In genomic region chr14:43003845-43004244, GRCh38 we compare ENCODE assay signal across 28 cellular contexts.
DNase-seq lines count a peak whose midpoint lies in the region; ATAC-seq and TF ChIP-seq lines count a peak whose summit lies in the region.
"Had no signal": no experiment of that assay in that cellular context is flagged by ENCODE, and none has a peak within 500 bp of the region (broad histone marks: within the 10 kb centered on the region; RNA-seq: fewer than 3 reads in every experiment).

No MANE protein-coding gene starts in this region.

- no peaks in the 10 kb centered on the region for H3K9me2 ChIP-seq in GM23338 (ENCODE audit: insufficient read depth)

- TF ChIP-seq CTCF in A673 (conservative IDR thresholded peaks at IDR 0.05; ENCODE audit: low read depth, low read length), result no peak
- no peak for TF ChIP-seq CTCF in GM23338 (conservative IDR thresholded peaks at IDR 0.05; ENCODE audit: low read depth in 2 of 2)
- no peak for TF ChIP-seq CTCF in GM20000 (IDR thresholded peaks at IDR 0.05; ENCODE audit: extremely low read depth, missing control alignments)

- BruUV-seq in A673 (replicated peaks; lab: Mats Ljungman, UMichigan), result no TSS peak

- no peak for ATAC-seq in GM23338
- ATAC-seq: activated CD4-positive, alpha-beta T cell treated with anti-CD3 and anti-CD28 coated beads for 36 hours; effector memory CD8-positive, alpha-beta T cell; foreskin keratinocyte; lower lobe of right lung; PC-3; stimulated activated naive CD8-positive, alpha-beta T cell treated with anti-CD3 and anti-CD28 coated beads, Interleukin-15, amount 100 ng/mL, for 72 hours had no signal

- no peaks in the 10 kb centered on the region for H3K4me1 ChIP-seq in A673 (ENCODE audit: insufficient read depth, low read length, poor library complexity, severe bottlenecking)
- H3K4me1 ChIP-seq in GM23338 (ENCODE audit: insufficient read depth), result no peaks in the 10 kb centered on the region
- H3K4me1 ChIP-seq: ascending aorta, foreskin keratinocyte, lower lobe of right lung, spleen, tibial nerve had no signal

- peak; percentile 16 for DNase-seq in A673 (ENCODE audit: low spot score)
- DNase-seq in GM23338 (ENCODE audit: low spot score), result peak; percentile 74
- DNase-seq in OCI-M1 (lab: John Stamatoyannopoulos, UW), result peak; percentile 7
- DNase-seq in fibroblast of peridontal ligament (ENCODE audit: extremely low read depth), result peak; percentile 3
- no peak for DNase-seq in stimulated activated CD4-positive, alpha-beta T cell treated with anti-CD3 and anti-CD28 coated beads, Interleukin-12 subunit alpha, Interleukin-12 subunit beta, amount 100 ng/mL, for 4 hours
- DNase-seq in GM20000 (ENCODE audit: low spot score), result no peak
- no peak for DNase-seq in NCI-H1694 (lab: John Stamatoyannopoulos, UW)
- DNase-seq: activated CD4-positive, alpha-beta T cell treated with anti-CD3 and anti-CD28 coated beads for 36 hours; AML-193; effector memory CD8-positive, alpha-beta T cell; EL; hypothalamus; kidney; lower lobe of right lung; MG63; NCI-H2081; NCI-H524 treated with DMSO at 0.1 percent for 48 hours; PC-3; SIG-M5; spleen; stimulated activated CD4-positive, alpha-beta T cell treated with anti-CD3 and anti-CD28 coated beads, Interleukin-4, amount 100 ng/mL, for 4 hours; stimulated activated naive CD8-positive, alpha-beta T cell treated with anti-CD3 and anti-CD28 coated beads, Interleukin-15, amount 100 ng/mL, for 72 hours had no signal

- no peaks in the 10 kb centered on the region for H3F3A ChIP-seq in GM23338 (replicated peaks; ENCODE audit: low read depth)

- CTCF ChIA-PET in A673 (lab: Charles Lee), result no interaction called here

- peaks cover 77% of the 10 kb centered on the region for H3K36me3 Mint-ChIP-seq in GM23338 (ENCODE audit: low read depth)
- H3K36me3 Mint-ChIP-seq: activated naive CD4-positive, alpha-beta T cell treated with anti-CD3 and anti-CD28 coated beads, Interleukin-2, amount 50 U/mL, for 24 hours had no signal

- no peak overlapping the region for H2AFZ ChIP-seq in GM23338

- peaks cover 7% of the 10 kb centered on the region for H3K27me3 Mint-ChIP-seq in GM23338 (ENCODE audit: insufficient read depth, low read depth, poor library complexity)
- H3K27me3 Mint-ChIP-seq: activated CD4-positive, alpha-beta T cell treated with anti-CD3 and anti-CD28 coated beads for 36 hours; activated naive CD4-positive, alpha-beta T cell treated with anti-CD3 and anti-CD28 coated beads, Interleukin-2, amount 50 U/mL, for 24 hours; effector memory CD8-positive, alpha-beta T cell; stimulated activated naive CD8-positive, alpha-beta T cell treated with anti-CD3 and anti-CD28 coated beads, Interleukin-15, amount 100 ng/mL, for 72 hours had no signal

- no peaks in the 10 kb centered on the region for H3K36me3 ChIP-seq in A673 (ENCODE audit: insufficient read depth, low read length, poor library complexity, severe bottlenecking)
- peaks cover 30% of the 10 kb centered on the region; the same call in 1 of the 2 replicates for H3K36me3 ChIP-seq in GM23338 (ENCODE audit: insufficient read depth)
- H3K36me3 ChIP-seq: ascending aorta, lower lobe of right lung, MG63, spleen, tibial nerve had no signal

- H3K79me2 ChIP-seq in GM23338 (replicated peaks; ENCODE audit: insufficient read depth), result no peaks in the 10 kb centered on the region

- H3K4me3 ChIP-seq in A673 (ENCODE audit: low read depth, low read length, poor library complexity, severe bottlenecking) (no peak overlapping the region), GM23338 (no peak overlapping the region; the same call in 1 of the 2 replicates)
- H3K4me3 ChIP-seq: ascending aorta, lower lobe of right lung, MG63, spleen, tibial nerve had no signal

- H3K27me3 ChIP-seq in A673 (replicated peaks; ENCODE audit: insufficient read depth, low read depth, low read length, poor library complexity), result no peaks in the 10 kb centered on the region
- no peaks in the 10 kb centered on the region for H3K27me3 ChIP-seq in GM23338 (ENCODE audit: insufficient read depth)
- H3K27me3 ChIP-seq: ascending aorta, foreskin keratinocyte, MG63, spleen, tibial nerve had no signal

- no peak overlapping the region for H3K4me2 ChIP-seq in GM23338

- H3K9me3 ChIP-seq in A673 (ENCODE audit: low read depth, low read length, poor library complexity, severe bottlenecking), result peaks cover 37% of the 10 kb centered on the region

- POLR2A ChIA-PET in A673 (lab: Charles Lee; ENCODE audit: low non-redundant PET), result no interaction called here

- no peaks in the 10 kb centered on the region for H4K20me1 ChIP-seq in GM23338 (replicated peaks; ENCODE audit: insufficient read depth)

- H3K9me3 Mint-ChIP-seq in GM23338, result peaks cover 84% of the 10 kb centered on the region

- intact Hi-C loops in A673 (cut with micrococcal nuclease; ENCODE audit: unreplicated experiment), result no loop called here

- no peak overlapping the region for H3K27ac Mint-ChIP-seq in GM23338
- H3K27ac Mint-ChIP-seq: activated CD4-positive, alpha-beta T cell treated with anti-CD3 and anti-CD28 coated beads for 36 hours; activated naive CD4-positive, alpha-beta T cell treated with anti-CD3 and anti-CD28 coated beads, Interleukin-2, amount 50 U/mL, for 24 hours; activated T-helper 1 cell treated with anti-CD3 and anti-CD28 coated beads, Interleukin-12 subunit alpha, Interleukin-12 subunit beta, Interleukin-2, Interleukin-4 antibody, amounts not matched to agents 30 ng/mL and 10 ng/mL and 1 ng/mL, durations not matched to agents 14 hours and 24 hours and 36 hours; effector memory CD8-positive, alpha-beta T cell; stimulated activated naive CD8-positive, alpha-beta T cell treated with anti-CD3 and anti-CD28 coated beads, Interleukin-15, amount 100 ng/mL, for 72 hours had no signal

- H3K27ac ChIP-seq in A673 (ENCODE audit: low read depth, low read length, poor library complexity, severe bottlenecking), result no peak overlapping the region
- H3K27ac ChIP-seq in GM23338 (ENCODE audit: low read depth), result no peak overlapping the region
- H3K27ac ChIP-seq: ascending aorta, foreskin keratinocyte, HL-60, lower lobe of right lung, spleen, tibial nerve had no signal

- no peak overlapping the region for H3K4me3 Mint-ChIP-seq in GM23338
- H3K4me3 Mint-ChIP-seq: activated CD4-positive, alpha-beta T cell treated with anti-CD3 and anti-CD28 coated beads for 36 hours; activated naive CD4-positive, alpha-beta T cell treated with anti-CD3 and anti-CD28 coated beads, Interleukin-2, amount 50 U/mL, for 24 hours; activated T-helper 1 cell treated with anti-CD3 and anti-CD28 coated beads, Interleukin-12 subunit alpha, Interleukin-12 subunit beta, Interleukin-2, Interleukin-4 antibody, amounts not matched to agents 30 ng/mL and 10 ng/mL and 1 ng/mL, durations not matched to agents 14 hours and 24 hours and 36 hours; effector memory CD8-positive, alpha-beta T cell; stimulated activated naive CD8-positive, alpha-beta T cell treated with anti-CD3 and anti-CD28 coated beads, Interleukin-15, amount 100 ng/mL, for 72 hours had no signal

- no peaks in the 10 kb centered on the region for H3K4me1 Mint-ChIP-seq in GM23338
- H3K4me1 Mint-ChIP-seq: activated CD4-positive, alpha-beta T cell treated with anti-CD3 and anti-CD28 coated beads for 36 hours; activated naive CD4-positive, alpha-beta T cell treated with anti-CD3 and anti-CD28 coated beads, Interleukin-2, amount 50 U/mL, for 24 hours; stimulated activated naive CD8-positive, alpha-beta T cell treated with anti-CD3 and anti-CD28 coated beads, Interleukin-15, amount 100 ng/mL, for 72 hours had no signal

TF ChIP-seq in GM23338, 12 proteins besides CTCF, POLR2A, EP300 and RAD21 (continues in another document):
- no peak for TF ChIP-seq ZNF331 (CRISPR knock-in tag; IDR thresholded peaks at IDR 0.05; ENCODE audit: low read depth)
- TF ChIP-seq JUNB (IDR thresholded peaks at IDR 0.05; ENCODE audit: unreplicated experiment), result no peak

Comparison
In these comparisons a context has a peak if more than half of its experiments do, and no peak if none do; other contexts are left out.
1. DNase-seq: peak in A673 (single experiment), GM23338 (single experiment), OCI-M1 (single experiment) and fibroblast of peridontal ligament (single experiment); none in stimulated activated CD4-positive, alpha-beta T cell treated with anti-CD3 and anti-CD28 coated beads, Interleukin-12 subunit alpha, Interleukin-12 subunit beta, amount 100 ng/mL, for 4 hours (single experiment), GM20000 (single experiment) and NCI-H1694 (single experiment).